In genomic region chr5:66796306-66797292, GRCh38 we compare ENCODE assay signal across 10 cellular contexts.
A peak's percentile ranks its signal among the peaks of the same experiment; 100 is the strongest.
DNase-seq lines count a peak whose midpoint lies in the region; ATAC-seq and TF ChIP-seq lines count a peak whose summit lies in the region.
"Had no signal": no experiment of that assay in that cellular context is flagged by ENCODE, and none has a peak within 500 bp of the region (broad histone marks: within the 10 kb centered on the region; RNA-seq: fewer than 3 reads in every experiment).

No MANE protein-coding gene starts in this region.

- H3K36me3 Mint-ChIP-seq in neural progenitor cell, result no peaks in the 10 kb centered on the region
- H3K36me3 Mint-ChIP-seq: activated CD4-positive, alpha-beta memory T cell treated with anti-CD3 and anti-CD28 coated beads for 36 hours had no signal

- H2AFZ ChIP-seq in neural progenitor cell (replicated peaks), result no peak overlapping the region

- H3K9me3 ChIP-seq in neural progenitor cell (ENCODE audit: low read depth), result no peaks in the 10 kb centered on the region

- no peaks in the 10 kb centered on the region for H3K4me1 ChIP-seq in neural progenitor cell

- no peaks in the 10 kb centered on the region for H3K36me3 ChIP-seq in brain microvascular endothelial cell (replicated peaks)
- H3K36me3 ChIP-seq in neural progenitor cell, result no peaks in the 10 kb centered on the region

- 75 to 77% methylated on average over 9 of the region's 9 CpGs for WGBS in lower leg skin, 2 donors

- H3F3A ChIP-seq in neural progenitor cell (ENCODE audit: low read depth), result no peaks in the 10 kb centered on the region

- peaks cover 6% of the 10 kb centered on the region for H3K4me1 Mint-ChIP-seq in neural progenitor cell

- H4K20me1 ChIP-seq in neural progenitor cell (ENCODE audit: low read depth), result no peaks in the 10 kb centered on the region

- H3K27me3 Mint-ChIP-seq in neural progenitor cell (ENCODE audit: insufficient read depth, low read depth), result no peaks in the 10 kb centered on the region

- H3K27ac Mint-ChIP-seq in neural progenitor cell, result no peak overlapping the region
- H3K27ac Mint-ChIP-seq: activated CD4-positive, alpha-beta memory T cell treated with anti-CD3 and anti-CD28 coated beads for 36 hours had no signal

- H3K9me3 Mint-ChIP-seq in neural progenitor cell, result peaks cover 3% of the 10 kb centered on the region
- H3K9me3 Mint-ChIP-seq: activated CD4-positive, alpha-beta memory T cell treated with anti-CD3 and anti-CD28 coated beads for 36 hours had no signal

- H3K79me2 ChIP-seq in neural progenitor cell (ENCODE audit: low read depth), result no peaks in the 10 kb centered on the region

- intact Hi-C loops in lower leg skin (cut with DNase I; ENCODE audit: low total_unique reads), result no loop called here

- no peak for ATAC-seq in HG02571 (IDR thresholded peaks at IDR 0.05; ENCODE audit: unreplicated experiment)

- no peak overlapping the region for H3K4me2 ChIP-seq in neural progenitor cell

- H3K27me3 ChIP-seq in brain microvascular endothelial cell (replicated peaks) (no peaks in the 10 kb centered on the region), neural progenitor cell (no peaks in the 10 kb centered on the region)

- TF ChIP-seq POLR2A in lower leg skin (IDR thresholded peaks at IDR 0.05), result no peak

- no peak overlapping the region for H3K4me3 Mint-ChIP-seq in neural progenitor cell
- H3K4me3 Mint-ChIP-seq: activated CD4-positive, alpha-beta memory T cell treated with anti-CD3 and anti-CD28 coated beads for 36 hours had no signal

- TF ChIP-seq CTCF in brain microvascular endothelial cell (IDR thresholded peaks at IDR 0.05; ENCODE audit: low read depth, low read length, missing control alignments), result peak; percentile 56
- TF ChIP-seq CTCF in neural progenitor cell (IDR thresholded peaks at IDR 0.05), result peak; percentile 43
- no peak for TF ChIP-seq CTCF in lower leg skin (IDR thresholded peaks at IDR 0.05)

- H3K4me3 ChIP-seq in brain microvascular endothelial cell (ENCODE audit: low read depth, low read length), result no peak overlapping the region
- H3K4me3 ChIP-seq in neural progenitor cell, result no peak overlapping the region
- H3K4me3 ChIP-seq in lower leg skin (ENCODE audit: low read depth, poor library complexity, severe bottlenecking), result no peak overlapping the region

- in situ Hi-C loops in brain microvascular endothelial cell (cut with HindIII; ENCODE audit: low pct_ligation_motif_present, low sequenced_read_pairs), result loop anchor here (25.0 kb wide), 1 partner anchor 484 kb away; no protein-coding TSS in a partner anchor

- DNase-seq in DMS 273 (lab: John Stamatoyannopoulos, UW; ENCODE audit: unreplicated experiment) (peak; percentile 31), DMS 273 treated with DMSO at 0.1 percent for 48 hours (lab: John Stamatoyannopoulos, UW) (no peak), NCI-H1105 treated with DMSO at 0.1 percent for 48 hours (lab: John Stamatoyannopoulos, UW) (peak; percentile 43), brain microvascular endothelial cell (peak; percentile 12), neural progenitor cell (ENCODE audit: low spot score) (no peak), GM19238 (ENCODE audit: insufficient read length, low spot score) (no peak), lower leg skin (ENCODE audit: low spot score in 2 of 2) (no peak)
- DNase-seq: 8988T; activated CD4-positive, alpha-beta memory T cell treated with anti-CD3 and anti-CD28 coated beads for 36 hours had no signal

- no peak overlapping the region for H3K9ac ChIP-seq in neural progenitor cell

- H3K27ac ChIP-seq in brain microvascular endothelial cell (no peak overlapping the region), neural progenitor cell (no peak overlapping the region)

Comparison
In these comparisons a context has a peak if more than half of its experiments do, and no peak if none do; other contexts are left out.
1. DNase-seq: peak in DMS 273 (single experiment), NCI-H1105 treated with DMSO at 0.1 percent for 48 hours (single experiment) and brain microvascular endothelial cell (single experiment); none in DMS 273 treated with DMSO at 0.1 percent for 48 hours (single experiment), neural progenitor cell (single experiment), GM19238 (single experiment) and lower leg skin (0 of 2).
2. CTCF ChIP-seq: peak in brain microvascular endothelial cell (single experiment) and neural progenitor cell (single experiment); none in lower leg skin (0 of 3).